Comparison of ENCODE assay signal across 14 cellular contexts in genomic region chr21:43343992-43344886, GRCh38.
A peak's percentile ranks its signal among the peaks of the same experiment; 100 is the strongest.
DNase-seq lines count a peak whose midpoint lies in the region; ATAC-seq and TF ChIP-seq lines count a peak whose summit lies in the region.
"Had no signal": no experiment of that assay in that cellular context is flagged by ENCODE, and none has a peak within 500 bp of the region (broad histone marks: within the 10 kb centered on the region; RNA-seq: fewer than 3 reads in every experiment).

No MANE protein-coding gene starts in this region.

- no peaks in the 10 kb centered on the region for H3K27me3 ChIP-seq in lung (ENCODE audit: control insufficient read depth, insufficient read depth)

- intact Hi-C loops in MCF 10A (cut with micrococcal nuclease): no loop called here

- no peak overlapping the region for H3K4me3 Mint-ChIP-seq in MCF 10A (ENCODE audit: unreplicated experiment)
- H3K4me3 Mint-ChIP-seq: immature natural killer cell, natural killer cell had no signal

- no TSS peak for BruUV-seq in MCF 10A (replicated peaks; lab: Mats Ljungman, UMichigan)

- DNase-seq in T47D (ENCODE audit: low read depth in 1 of 2, low spot score in 1 of 2): peak; percentile 73 to 90
- no peak for DNase-seq in MCF 10A (ENCODE audit: unreplicated experiment)
- DNase-seq in lung (ENCODE audit: low spot score): peak; percentile 81
- no peak for DNase-seq in GM19238 (ENCODE audit: insufficient read length, low spot score)
- no peak for DNase-seq in iPS-NIHi7 (ENCODE audit: extremely low spot score)
- no peak for DNase-seq in LoVo (ENCODE audit: low spot score)
- DNase-seq: activated CD4-positive, alpha-beta T cell treated with anti-CD3 and anti-CD28 coated beads for 48 hours; activated gamma-delta T cell treated with Interleukin-2 at 50 U/mL for 16 hours; cerebellar nuclear complex; immature natural killer cell; natural killer cell had no signal

- no peak overlapping the region for H3K4me3 ChIP-seq in lung
- no peak overlapping the region for H3K4me3 ChIP-seq in urinary bladder (ENCODE audit: low read depth, low read length)
- H3K4me3 ChIP-seq: smooth muscle cell had no signal

- in situ Hi-C loops in T47D (cut with HindIII; ENCODE audit: low pct_unique_long_range_greater_than_20kb, low sequenced_read_pairs): no loop called here

- H3K9me3 Mint-ChIP-seq in MCF 10A (ENCODE audit: unreplicated experiment): no peaks in the 10 kb centered on the region
- H3K9me3 Mint-ChIP-seq: immature natural killer cell, natural killer cell had no signal

- WGBS in lung, 2 donors: 55 to 72% methylated on average over 34 to 37 of the region's 37 CpGs
- 55% methylated on average over 37 of the region's 37 CpGs for WGBS in urinary bladder

- no peaks in the 10 kb centered on the region for H3K9me3 ChIP-seq in lung (ENCODE audit: control insufficient read depth in 2 of 2, insufficient read depth in 1 of 2, low read length in 1 of 2)

- peaks cover 10% of the 10 kb centered on the region for H3K4me1 Mint-ChIP-seq in MCF 10A (ENCODE audit: insufficient read depth, unreplicated experiment)
- H3K4me1 Mint-ChIP-seq: immature natural killer cell had no signal

- CTCF ChIA-PET in MCF 10A (lab: Yijun Ruan, JAX): no interaction called here

- TF ChIP-seq CTCF in MCF 10A (IDR thresholded peaks at IDR 0.05; ENCODE audit: unreplicated experiment) (no peak), VCaP (conservative IDR thresholded peaks at IDR 0.05) (no peak), lung (IDR thresholded peaks at IDR 0.05; ENCODE audit: control extremely low read depth, extremely low read depth) (no peak)

- H3K27ac Mint-ChIP-seq in MCF 10A (ENCODE audit: low read depth, unreplicated experiment): no peak overlapping the region
- H3K27ac Mint-ChIP-seq: immature natural killer cell, natural killer cell had no signal

- no peaks in the 10 kb centered on the region for H3K36me3 Mint-ChIP-seq in MCF 10A (ENCODE audit: insufficient read depth, unreplicated experiment)
- H3K36me3 Mint-ChIP-seq: immature natural killer cell, natural killer cell had no signal

- H3K27me3 Mint-ChIP-seq in MCF 10A (ENCODE audit: insufficient read depth, unreplicated experiment): no peaks in the 10 kb centered on the region

- H3K27ac ChIP-seq in VCaP (peak overlapping the region; percentile 100), lung (ENCODE audit: low read depth in 1 of 2, low read length in 1 of 2) (peak overlapping the region in 1 of 2 donors; percentile 77), urinary bladder (ENCODE audit: low read depth) (peak overlapping the region; percentile 76)

- H3K4me1 ChIP-seq in lung (ENCODE audit: control insufficient read depth in 2 of 2, insufficient read depth in 2 of 2, low read length in 2 of 2): peaks cover 0 to 37% of the 10 kb centered on the region in 2 donors
- no peaks in the 10 kb centered on the region for H3K4me1 ChIP-seq in urinary bladder (ENCODE audit: insufficient read depth)

- peak; percentile 42 for ATAC-seq in lung (ENCODE audit: insufficient read depth, low FRiP score)
- ATAC-seq: natural killer cell had no signal

- POLR2A ChIA-PET in MCF 10A (lab: Yijun Ruan, JAX): interaction anchor here (0.6 kb wide), 1 partner anchor 11 kb away, joined by 4 read pairs; no protein-coding TSS in a partner anchor

- H3K36me3 ChIP-seq in lung (ENCODE audit: control insufficient read depth in 2 of 2, insufficient read depth in 2 of 2, low read length in 2 of 2) (no peaks in the 10 kb centered on the region), urinary bladder (ENCODE audit: insufficient read depth) (no peaks in the 10 kb centered on the region)

Comparison
In these comparisons a context has a peak if more than half of its experiments do, and no peak if none do; other contexts are left out.
1. DNase-seq: peak in T47D (2 of 2) and lung (single experiment); none in MCF 10A (single experiment), GM19238 (single experiment), iPS-NIHi7 (single experiment) and LoVo (single experiment).